Comparison of ENCODE assay signal across 14 cellular contexts in the genomic region with DNA sequence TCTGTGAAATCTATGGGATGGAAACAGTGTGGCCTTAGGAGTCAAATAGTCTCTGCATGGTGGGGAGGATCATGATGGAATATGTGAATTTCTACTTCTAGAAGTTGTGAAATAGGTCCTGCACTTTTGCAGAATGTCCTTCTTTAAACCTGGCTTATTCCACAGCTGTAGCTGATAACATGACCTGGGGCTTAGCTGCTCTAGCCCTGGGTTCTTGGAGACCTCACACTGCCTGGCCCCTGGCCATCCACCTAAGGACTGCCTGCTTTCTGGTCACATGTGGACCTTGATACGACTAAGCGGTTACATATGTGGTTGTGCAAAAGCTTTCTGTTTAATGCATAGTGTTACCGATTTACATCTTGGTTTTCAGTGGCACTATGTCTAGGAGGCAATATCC.
DNase-seq lines count a peak whose midpoint lies in the region; ATAC-seq and TF ChIP-seq lines count a peak whose summit lies in the region.
"Had no signal": no experiment of that assay in that cellular context is flagged by ENCODE, and none has a peak within 500 bp of the region (broad histone marks: within the 10 kb centered on the region; RNA-seq: fewer than 3 reads in every experiment).

No MANE protein-coding gene starts in this region.

- peak overlapping the region; percentile 14 for H3K4me2 ChIP-seq in DOHH2 (ENCODE audit: low read length)

- peaks cover 6% of the 10 kb centered on the region for H3K36me3 Mint-ChIP-seq in IgD-negative memory B cell
- H3K36me3 Mint-ChIP-seq in activated T-helper 17 cell treated with anti-CD3 and anti-CD28 coated beads, Interleukin-2, amount 50 U/mL, for 72 hours (ENCODE audit: low read depth), result no peaks in the 10 kb centered on the region
- H3K36me3 Mint-ChIP-seq: activated naive CD4-positive, alpha-beta T cell treated with anti-CD3 and anti-CD28 coated beads, Interleukin-2, amount 50 U/mL, for 72 hours had no signal

- H3K9me3 ChIP-seq in DOHH2 (ENCODE audit: control insufficient read depth, insufficient read depth, low read length) (no peaks in the 10 kb centered on the region), heart right ventricle (no peaks in the 10 kb centered on the region)
- H3K9me3 ChIP-seq: upper lobe of right lung had no signal

- H3K79me2 ChIP-seq in DOHH2 (ENCODE audit: control insufficient read depth, low read length), result peaks cover 26% of the 10 kb centered on the region

- TF ChIP-seq CTCF in DOHH2 (IDR thresholded peaks at IDR 0.05; ENCODE audit: low read depth, low read length, poor library complexity, severe bottlenecking) (no peak), heart right ventricle (IDR thresholded peaks at IDR 0.05) (no peak), GM10248 (IDR thresholded peaks at IDR 0.05; ENCODE audit: control extremely low read depth, extremely low read depth, low read depth, missing control alignments) (no peak)

- no peaks in the 10 kb centered on the region for H4K20me1 ChIP-seq in DOHH2 (ENCODE audit: control insufficient read depth, insufficient read depth, low read depth, low read length)

- no peaks in the 10 kb centered on the region for H3K9me2 ChIP-seq in DOHH2 (replicated peaks; ENCODE audit: control insufficient read depth, low read length)

- H3K36me3 ChIP-seq in DOHH2 (ENCODE audit: control insufficient read depth, low read length) (peaks cover 60% of the 10 kb centered on the region), heart right ventricle (peaks cover 0 to 54% (median 6%) of the 10 kb centered on the region in 9 donors)

- intact Hi-C loops in heart right ventricle (cut with DNase I), result loop anchor here in 4 of 10 donors (10.0 kb wide), 3 partner anchors 217 to 983 kb away; no protein-coding TSS in a partner anchor

- H3K4me1 ChIP-seq in DOHH2 (ENCODE audit: control insufficient read depth, low read length) (peaks cover 92% of the 10 kb centered on the region), heart right ventricle (peaks cover 0 to 55% (median 37%) of the 10 kb centered on the region in 9 donors)

- no peak overlapping the region for H3K4me3 ChIP-seq in DOHH2 (ENCODE audit: low read length)
- H3K4me3 ChIP-seq in heart right ventricle, result no peak overlapping the region
- H3K4me3 ChIP-seq: upper lobe of right lung had no signal

- CTCF ChIA-PET in GM10248 (lab: Yijun Ruan, JAX), result interaction anchor here (1.1 to 4.7 kb wide), 4 partner anchors 13 to 551 kb away, joined by 3 to 19 read pairs (median 4); no protein-coding TSS in a partner anchor

- peak; percentile 31 for ATAC-seq in activated T-helper 17 cell treated with anti-CD3 and anti-CD28 coated beads, Interleukin-2, amount 50 U/mL, for 72 hours (replicated peaks)
- ATAC-seq in heart right ventricle, result peak in 5 of 8 donors; percentile 35 to 51 (median 42)
- ATAC-seq: upper lobe of right lung had no signal

- H3K27ac Mint-ChIP-seq in IgD-negative memory B cell, result peak overlapping the region in 2 of 3 donors; percentile 31 to 59
- H3K27ac Mint-ChIP-seq in activated T-helper 17 cell treated with anti-CD3 and anti-CD28 coated beads, Interleukin-2, amount 50 U/mL, for 72 hours, result peak overlapping the region; percentile 48

- H3K27me3 ChIP-seq in DOHH2 (ENCODE audit: control insufficient read depth, low read length) (no peaks in the 10 kb centered on the region), heart right ventricle (no peaks in the 10 kb centered on the region)
- H3K27me3 ChIP-seq: upper lobe of right lung had no signal

- DNase-seq in heart right ventricle (peak in 1 of 2 donors; percentile 41), C1 segment of cervical spinal cord (lab: John Stamatoyannopoulos, UW) (no peak), GM10248 (ENCODE audit: extremely low spot score) (no peak)
- DNase-seq in activated naive CD4-positive, alpha-beta T cell treated with anti-CD3 and anti-CD28 coated beads, Interleukin-2, amount 50 U/mL, for 16 hours, result no peak
- DNase-seq in activated CD4-positive, alpha-beta T cell treated with anti-CD3 and anti-CD28 coated beads for 1 hour, result no peak
- DNase-seq: foreskin melanocyte, kidney, NCI-H1436, NCI-H510A treated with DMSO at 0.1 percent for 48 hours, upper lobe of right lung had no signal

- H3K4me3 Mint-ChIP-seq in IgD-negative memory B cell, result no peak overlapping the region
- no peak overlapping the region for H3K4me3 Mint-ChIP-seq in activated T-helper 17 cell treated with anti-CD3 and anti-CD28 coated beads, Interleukin-2, amount 50 U/mL, for 72 hours

- WGBS in heart right ventricle, 2 donors, result 54 to 62% methylated on average over 3 of the region's 3 CpGs

- POLR2A ChIA-PET in GM10248 (lab: Yijun Ruan, JAX), result no interaction called here

- H3F3A ChIP-seq in DOHH2 (ENCODE audit: control insufficient read depth, insufficient read depth), result peaks cover 69% of the 10 kb centered on the region

- peaks cover 49 to 58% (median 51%) of the 10 kb centered on the region in 3 donors for H3K4me1 Mint-ChIP-seq in IgD-negative memory B cell
- peaks cover 6% of the 10 kb centered on the region for H3K4me1 Mint-ChIP-seq in activated T-helper 17 cell treated with anti-CD3 and anti-CD28 coated beads, Interleukin-2, amount 50 U/mL, for 72 hours

- H3K27ac ChIP-seq in DOHH2 (ENCODE audit: low read depth, low read length), result peak overlapping the region; percentile 52
- no peak overlapping the region for H3K27ac ChIP-seq in heart right ventricle
- H3K27ac ChIP-seq: upper lobe of right lung had no signal

- H3K27me3 Mint-ChIP-seq in IgD-negative memory B cell, result peaks cover 1% of the 10 kb centered on the region
- H3K27me3 Mint-ChIP-seq in activated T-helper 17 cell treated with anti-CD3 and anti-CD28 coated beads, Interleukin-2, amount 50 U/mL, for 72 hours, result no peaks in the 10 kb centered on the region

- no peaks in the 10 kb centered on the region for H3K9me3 Mint-ChIP-seq in IgD-negative memory B cell
- H3K9me3 Mint-ChIP-seq in activated T-helper 17 cell treated with anti-CD3 and anti-CD28 coated beads, Interleukin-2, amount 50 U/mL, for 72 hours, result no peaks in the 10 kb centered on the region
- H3K9me3 Mint-ChIP-seq: activated naive CD4-positive, alpha-beta T cell treated with anti-CD3 and anti-CD28 coated beads, Interleukin-2, amount 50 U/mL, for 72 hours had no signal
